17 cellular contexts compared by ENCODE assay signal in the genomic region with DNA sequence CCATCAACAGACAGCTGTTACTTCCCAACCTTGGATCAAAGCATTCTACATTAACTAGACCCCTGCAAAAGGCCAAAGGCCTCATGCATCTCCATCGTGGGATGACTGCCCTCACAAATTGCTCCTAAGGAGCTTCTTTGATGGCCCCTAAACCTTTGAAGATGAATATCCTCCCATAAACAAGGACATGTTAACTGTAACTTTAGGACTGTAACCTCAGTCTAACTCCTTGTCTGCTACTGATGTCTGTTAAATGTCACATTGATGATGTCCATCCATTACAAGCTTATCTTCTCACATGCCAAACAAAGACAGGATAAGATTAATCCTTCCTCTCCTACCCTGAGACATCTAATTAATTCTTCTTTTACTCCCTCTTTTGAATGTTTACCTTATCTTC.
A peak's percentile ranks its signal among the peaks of the same experiment; 100 is the strongest.
DNase-seq lines count a peak whose midpoint lies in the region; ATAC-seq and TF ChIP-seq lines count a peak whose summit lies in the region.
"Had no signal": no experiment of that assay in that cellular context is flagged by ENCODE, and none has a peak within 500 bp of the region (broad histone marks: within the 10 kb centered on the region; RNA-seq: fewer than 3 reads in every experiment).

No MANE protein-coding gene starts in this region.

- peak overlapping the region; percentile 17 for H3K4me3 Mint-ChIP-seq in type B pancreatic cell
- H3K4me3 Mint-ChIP-seq: CD4-positive, alpha-beta T cell had no signal

- peaks cover 21% of the 10 kb centered on the region for H3K4me1 Mint-ChIP-seq in type B pancreatic cell (ENCODE audit: unreplicated experiment)

- ATAC-seq in left lobe of liver (peak; percentile 23), HG03460 (IDR thresholded peaks at IDR 0.05; ENCODE audit: unreplicated experiment) (no peak), GM21381 (IDR thresholded peaks at IDR 0.05; ENCODE audit: unreplicated experiment) (no peak)

- no peak for TF ChIP-seq CTCF in type B pancreatic cell (conservative IDR thresholded peaks at IDR 0.05)

- H3K27ac Mint-ChIP-seq in type B pancreatic cell = peak overlapping the region; percentile 19
- H3K27ac Mint-ChIP-seq: CD4-positive, alpha-beta T cell had no signal

- H3K36me3 Mint-ChIP-seq in type B pancreatic cell = peaks cover 4% of the 10 kb centered on the region

- peaks cover 20% of the 10 kb centered on the region for H3K27me3 Mint-ChIP-seq in type B pancreatic cell
- H3K27me3 Mint-ChIP-seq: CD4-positive, alpha-beta T cell had no signal

- H3K9me3 Mint-ChIP-seq in type B pancreatic cell = peaks cover 16% of the 10 kb centered on the region
- H3K9me3 Mint-ChIP-seq: CD4-positive, alpha-beta T cell had no signal

- DNase-seq in OCI-M1 (lab: John Stamatoyannopoulos, UW) (peak; percentile 5), amniotic epithelial cell (ENCODE audit: low read depth) (peak; percentile 22), left lobe of liver (ENCODE audit: low spot score) (no peak), type B pancreatic cell (ENCODE audit: extremely low spot score, unreplicated experiment) (no peak)
- no peak for DNase-seq in activated CD4-positive, alpha-beta T cell treated with anti-CD3 and anti-CD28 coated beads for 1 hour
- DNase-seq: Calu3; CD4-positive, alpha-beta T cell; DMS53; IMR-90; Kasumi-1; MM.1S; NCI-H187 treated with DMSO at 0.1 percent for 48 hours; NCI-H2171; NCI-H446 treated with DMSO at 0.1 percent for 48 hours; PC-9 had no signal

Comparison
In these comparisons a context has a peak if more than half of its experiments do, and no peak if none do; other contexts are left out.
1. DNase-seq: peak in OCI-M1 (single experiment) and amniotic epithelial cell (single experiment); none in left lobe of liver (single experiment), type B pancreatic cell (single experiment) and activated CD4-positive, alpha-beta T cell treated with anti-CD3 and anti-CD28 coated beads for 1 hour (single experiment).